In genomic region chr6:146850238-146850896, GRCh38 we compare ENCODE assay signal across 13 cellular contexts.
A peak's percentile ranks its signal among the peaks of the same experiment; 100 is the strongest.
DNase-seq lines count a peak whose midpoint lies in the region; ATAC-seq, FAIRE-seq and TF ChIP-seq lines count a peak whose summit lies in the region.
"Had no signal": no experiment of that assay in that cellular context is flagged by ENCODE, and none has a peak within 500 bp of the region (broad histone marks: within the 10 kb centered on the region; RNA-seq: fewer than 3 reads in every experiment).

No MANE protein-coding gene starts in this region.

- TF ChIP-seq POLR2A in IMR-90 (IDR thresholded peaks at IDR 0.05; ENCODE audit: low read depth, low read length), result no peak
- TF ChIP-seq POLR2A in H1 (IDR thresholded peaks at IDR 0.05; ENCODE audit: control extremely low read depth in 1 of 2, low read depth in 2 of 2, low read length in 2 of 2), result no peak

- H3K56ac ChIP-seq in IMR-90 (ENCODE audit: extremely low read depth, insufficient read depth, low read length) (no peak overlapping the region), H1 (replicated peaks; ENCODE audit: insufficient read length, low read depth, low read length) (no peak overlapping the region)

- no peak overlapping the region for H4K8ac ChIP-seq in IMR-90 (ENCODE audit: low read depth in 2 of 2, low read length in 2 of 2)
- no peak overlapping the region for H4K8ac ChIP-seq in H1 (ENCODE audit: extremely low read depth, insufficient read depth, low read length)

- H3K4ac ChIP-seq in IMR-90 (ENCODE audit: low read depth, low read length) (peak overlapping the region; percentile 55), H1 (replicated peaks; ENCODE audit: insufficient read length, low read depth, low read length) (no peak overlapping the region)

- H3K9ac ChIP-seq in IMR-90 (ENCODE audit: low read depth, low read length), result no peak overlapping the region
- no peak overlapping the region for H3K9ac ChIP-seq in H1 (replicated peaks in 1 of 4; ENCODE audit: extremely low read depth in 1 of 4, low read depth in 3 of 4, low read length in 3 of 4)

- H3K9me3 ChIP-seq in IMR-90 (ENCODE audit: control insufficient read depth, insufficient read depth, low read length), result peaks cover 2% of the 10 kb centered on the region
- H3K9me3 ChIP-seq in H1 (ENCODE audit: insufficient read depth in 2 of 2, low read depth in 1 of 2, low read length in 1 of 2), result peaks cover 0 to 4% of the 10 kb centered on the region in 2 experiments; a peak in 1 of 4 replicates
- H3K9me3 ChIP-seq: A549 had no signal

- peak; percentile 72 for DNase-seq in activated CD4-positive, alpha-beta T cell treated with anti-CD3 and anti-CD28 coated beads for 48 hours
- DNase-seq in activated CD4-positive, alpha-beta T cell treated with anti-CD3 and anti-CD28 coated beads, Interleukin-2, amount 50 U/mL, for 1 hour, result no peak
- DNase-seq in IMR-90 (peak; percentile 93), H1 (ENCODE audit: low read depth in 1 of 2, low spot score in 2 of 2) (no peak), inferior parietal cortex (ENCODE audit: extremely low spot score) (no peak), NCI-H2029 treated with DMSO at 0.1 percent for 48 hours (lab: John Stamatoyannopoulos, UW) (no peak)
- peak; percentile 14 to 31 for DNase-seq in stimulated activated CD4-positive, alpha-beta T cell treated with anti-CD3 and anti-CD28 coated beads, Interleukin-2, amount 100 ng/mL, for 48 hours
- DNase-seq: activated naive CD8-positive, alpha-beta T cell treated with anti-CD3 and anti-CD28 coated beads, Interleukin-2, amount 10 ng/mL, durations not matched to agents 7 days and 5 days; GOT3; NCI-H446 treated with DMSO at 0.1 percent for 48 hours had no signal

- H2AFZ ChIP-seq in IMR-90 (replicated peaks; ENCODE audit: low read length, poor library complexity) (peak overlapping the region; percentile 72), H1 (ENCODE audit: low read length) (peak overlapping the region; percentile 93)

- POLR2A ChIA-PET in IMR-90 (lab: Charles Lee; ENCODE audit: unreplicated experiment), result no interaction called here
- POLR2A ChIA-PET in H1 (lab: Charles Lee; ENCODE audit: partially characterized antibody), result no interaction called here

- H3K23me2 ChIP-seq in H1 (ENCODE audit: low read depth, low read length), result no peaks in the 10 kb centered on the region

- no peak overlapping the region for H2BK12ac ChIP-seq in H1 (ENCODE audit: low read depth, low read length)

- no TSS peak for BruUV-seq in IMR-90 (replicated peaks; lab: Mats Ljungman, UMichigan)

- FAIRE-seq in H1 (lab: Jason Lieb, UNC), result no peak
- FAIRE-seq: A549, GM12878 had no signal

- H2BK5ac ChIP-seq in IMR-90 (ENCODE audit: low read depth, low read length, poor library complexity, severe bottlenecking) (no peak overlapping the region), H1 (ENCODE audit: low read depth, low read length) (no peak overlapping the region)

- TF ChIP-seq CTCF in IMR-90 (conservative IDR thresholded peaks at IDR 0.05; ENCODE audit: low read depth, low read length) (no peak), H1 (IDR thresholded peaks at IDR 0.05; ENCODE audit: control extremely low read depth in 1 of 3, insufficient read depth in 1 of 3, low read depth in 1 of 3, low read length in 3 of 3) (no peak)

- H4K91ac ChIP-seq in IMR-90 (ENCODE audit: insufficient read depth, low read depth, low read length), result no peak overlapping the region; the same call in 1 of the 2 replicates
- H4K91ac ChIP-seq in H1 (replicated peaks; ENCODE audit: insufficient read length, low read length), result no peak overlapping the region

- dilution Hi-C loops in IMR-90 (cut with HindIII; ENCODE audit: low sequenced_read_pairs, unreplicated experiment), result no loop called here

- no peaks in the 10 kb centered on the region for H3K27me3 ChIP-seq in IMR-90 (ENCODE audit: control insufficient read depth, insufficient read depth, low read length)
- peaks cover 0 to 1% (median 0%) of the 10 kb centered on the region in 4 experiments; a peak in 1 of 7 replicates for H3K27me3 ChIP-seq in H1 (replicated peaks in 1 of 4; ENCODE audit: control insufficient read depth in 3 of 4, extremely low read depth in 1 of 4, insufficient read depth in 3 of 4, low read length in 3 of 4)

- H3K4me2 ChIP-seq in IMR-90 (ENCODE audit: low read depth, low read length) (peak overlapping the region; percentile 32), H1 (ENCODE audit: insufficient read depth in 1 of 2, low read depth in 2 of 2, low read length in 2 of 2) (no peak overlapping the region)
- H3K4me2 ChIP-seq: A549 had no signal

- CTCF ChIA-PET in IMR-90 (lab: Yijun Ruan, JAX) (no interaction called here), H1 (lab: Charles Lee; ENCODE audit: partially characterized antibody) (interaction anchor here (0.7 to 0.9 kb wide), 2 partner anchors 19 to 20 kb away, joined by 3 read pairs; no protein-coding TSS in a partner anchor)

- intact Hi-C loops in IMR-90 (cut with micrococcal nuclease), result loop anchor here (10.0 kb wide), 2 partner anchors 534 to 654 kb away; partner anchors contain the start of gene SAMD5

- in situ Hi-C loops in IMR-90 (cut with MboI; ENCODE audit: low sequenced_read_pairs), result loop anchor here (10.0 to 25.0 kb wide), 2 partner anchors 434 to 1312 kb away; no protein-coding TSS in a partner anchor

- H3K79me2 ChIP-seq in H1 (ENCODE audit: control insufficient read depth in 1 of 2, insufficient read depth in 2 of 2, low read length in 2 of 2), result no peaks in the 10 kb centered on the region

- H4K20me1 ChIP-seq in IMR-90 (ENCODE audit: insufficient read depth, low read length) (no peaks in the 10 kb centered on the region), H1 (replicated peaks in 1 of 2; ENCODE audit: control insufficient read depth in 1 of 2, insufficient read depth in 2 of 2, low read length in 2 of 2) (no peaks in the 10 kb centered on the region)

- H3K36me3 ChIP-seq in IMR-90 (ENCODE audit: control insufficient read depth, insufficient read depth, low read length) (no peaks in the 10 kb centered on the region), H1 (ENCODE audit: control insufficient read depth in 2 of 4, insufficient read depth in 4 of 4, low read length in 3 of 4) (no peaks in the 10 kb centered on the region)

- H2BK15ac ChIP-seq in IMR-90 (ENCODE audit: low read depth, low read length) (no peak overlapping the region), H1 (ENCODE audit: low read length) (no peak overlapping the region)

- TF ChIP-seq RAD21 in IMR-90 (IDR thresholded peaks at IDR 0.05; ENCODE audit: low read length) (no peak), H1 (IDR thresholded peaks at IDR 0.05 in 1 of 2, conservative IDR thresholded peaks at IDR 0.05 in 1 of 2; ENCODE audit: low read depth in 2 of 2, low read length in 2 of 2) (no peak)

- H3K18ac ChIP-seq in IMR-90 (ENCODE audit: low read depth, low read length) (no peak overlapping the region), H1 (ENCODE audit: extremely low read depth, low read length) (no peak overlapping the region)

- H3K4me3 ChIP-seq in IMR-90 (ENCODE audit: insufficient read depth, low read depth, low read length), result no peak overlapping the region
- no peak overlapping the region for H3K4me3 ChIP-seq in H1 (ENCODE audit: extremely low read depth in 1 of 4, insufficient read depth in 2 of 4, low read depth in 3 of 4, low read length in 4 of 4)
- H3K4me3 ChIP-seq: A549, GM12878 had no signal

- 30% methylated on average over 2 of the region's 6 CpGs; no CpG with 5 or more reads in 1 of the 2 experiments for WGBS in IMR-90 (ENCODE audit: extremely low coverage in 2 of 2, insufficient read length in 1 of 2), 2 experiments
- WGBS in H1 (ENCODE audit: extremely low coverage in 1 of 2, insufficient coverage in 1 of 2, insufficient read length in 1 of 2, insufficient replicate concordance in 2 of 2, low coverage in 1 of 2, low lambda C conversion rate in 2 of 2, missing lambda C conversion rate in 1 of 2), 2 experiments, result 72% methylated on average over 6 of the region's 6 CpGs; no CpG with 5 or more reads in 1 of the 2 experiments

- no peak for TF ChIP-seq EP300 in H1 (IDR thresholded peaks at IDR 0.05; ENCODE audit: borderline replicate concordance in 1 of 2, low read depth in 2 of 2, low read length in 2 of 2)

- peak overlapping the region; percentile 4 for H3K23ac ChIP-seq in IMR-90 (ENCODE audit: low read depth, low read length)
- no peak overlapping the region for H3K23ac ChIP-seq in H1 (ENCODE audit: insufficient read length)

- H3K14ac ChIP-seq in IMR-90 (replicated peaks; ENCODE audit: low read depth, low read length) (0 out of 2 replicates have a peak overlapping the region, but pooled peaks have one; percentile 9), H1 (ENCODE audit: insufficient read length) (no peak overlapping the region)

- peak overlapping the region; percentile 55 for H2AK5ac ChIP-seq in IMR-90 (ENCODE audit: low read depth, low read length)
- no peak overlapping the region for H2AK5ac ChIP-seq in H1 (ENCODE audit: low read depth, low read length)

- no peak overlapping the region for H3K27ac ChIP-seq in IMR-90 (ENCODE audit: insufficient read depth, low read length)
- no peak overlapping the region for H3K27ac ChIP-seq in H1 (ENCODE audit: low read depth, low read length)
- H3K27ac ChIP-seq: A549 had no signal

- no peak overlapping the region for H4K5ac ChIP-seq in IMR-90 (ENCODE audit: low read depth, low read length)
- H4K5ac ChIP-seq in H1 (ENCODE audit: insufficient read length, low read depth, low read length), result no peak overlapping the region

- H3K9me1 ChIP-seq in IMR-90 (ENCODE audit: insufficient read depth, low read length), result no peaks in the 10 kb centered on the region

- H3K4me1 ChIP-seq in IMR-90 (ENCODE audit: control insufficient read depth, insufficient read depth, low read length), result peaks cover 9% of the 10 kb centered on the region
- H3K4me1 ChIP-seq in H1 (replicated peaks in 1 of 4; ENCODE audit: control insufficient read depth in 3 of 4, insufficient read depth in 4 of 4, low read length in 3 of 4), result peaks cover 0 to 5% (median 0%) of the 10 kb centered on the region in 4 experiments; a peak in 2 of 7 replicates
- H3K4me1 ChIP-seq: A549 had no signal

- H2BK120ac ChIP-seq in IMR-90 (ENCODE audit: low read depth, low read length) (no peak overlapping the region; the same call in 1 of the 2 replicates), H1 (replicated peaks; ENCODE audit: low read depth, low read length) (no peak overlapping the region)

- H3K79me1 ChIP-seq in IMR-90 (ENCODE audit: low read depth in 1 of 2, low read length in 2 of 2) (no peaks in the 10 kb centered on the region), H1 (ENCODE audit: low read depth, low read length) (no peaks in the 10 kb centered on the region)

- H2BK20ac ChIP-seq in IMR-90 (ENCODE audit: low read depth, low read length), result peak overlapping the region; percentile 55
- H2BK20ac ChIP-seq in H1 (ENCODE audit: low read length), result no peak overlapping the region

- peak; percentile 82 for ATAC-seq in IMR-90 (ENCODE audit: low read depth)
- no peak for ATAC-seq in GM18868 (IDR thresholded peaks at IDR 0.05; ENCODE audit: unreplicated experiment)
- ATAC-seq: A549, GM12878 had no signal

- peak overlapping the region; percentile 66 for H2AK9ac ChIP-seq in IMR-90 (replicated peaks; ENCODE audit: low read depth, low read length, poor library complexity)

TF ChIP-seq in IMR-90, 13 proteins besides CTCF, POLR2A, EP300 and RAD21 (continues in another document):
- peak; percentile 52; the same call in 1 of the 2 replicates for TF ChIP-seq FOS (IDR thresholded peaks at IDR 0.05; ENCODE audit: low read depth, low read length)

TF ChIP-seq in H1, 55 proteins besides CTCF, POLR2A, EP300 and RAD21 (continues in another document):
- TF ChIP-seq CREB1 (IDR thresholded peaks at IDR 0.05) (no peak), MAFK (IDR thresholded peaks at IDR 0.05; ENCODE audit: low read depth, low read length) (no peak)

Comparison
In these comparisons a context has a peak if more than half of its experiments do, and no peak if none do; other contexts are left out.
1. DNase-seq: peak in activated CD4-positive, alpha-beta T cell treated with anti-CD3 and anti-CD28 coated beads for 48 hours (single experiment), IMR-90 (single experiment) and stimulated activated CD4-positive, alpha-beta T cell treated with anti-CD3 and anti-CD28 coated beads, Interleukin-2, amount 100 ng/mL, for 48 hours (2 of 2); none in activated CD4-positive, alpha-beta T cell treated with anti-CD3 and anti-CD28 coated beads, Interleukin-2, amount 50 U/mL, for 1 hour (single experiment), H1 (0 of 2), inferior parietal cortex (single experiment) and NCI-H2029 treated with DMSO at 0.1 percent for 48 hours (single experiment).